Comparison of ENCODE assay signal across 26 cellular contexts in the genomic region with DNA sequence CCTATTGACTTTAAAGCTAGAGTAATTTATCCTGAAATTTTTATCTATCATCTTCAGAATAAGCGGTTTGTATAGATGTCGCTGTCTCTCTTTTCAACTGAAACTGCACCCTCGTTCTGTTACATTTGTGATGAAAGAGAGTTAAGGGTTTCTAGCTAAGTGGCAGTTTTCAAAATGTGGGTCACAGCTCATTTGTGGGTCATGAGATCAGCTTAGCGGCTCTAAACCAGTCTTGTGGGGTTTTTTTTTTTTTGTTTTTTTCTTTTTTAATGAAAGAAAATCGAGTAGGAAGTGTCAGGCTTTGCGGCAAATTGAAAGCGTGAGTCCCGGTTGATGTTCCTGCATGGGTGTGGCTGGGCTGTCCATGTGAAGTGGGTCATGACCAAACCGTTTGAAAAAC. TPM values are rescaled to one million over a fixed set of nuclear protein-coding genes. Genes with fewer than 3 reads are reported as not detected.
"Had no signal": no experiment of that assay in that cellular context is flagged by ENCODE, and none has a peak within 500 bp of the region (broad histone marks: within the 10 kb centered on the region; RNA-seq: fewer than 3 reads in every experiment).

No MANE protein-coding gene starts in this region.

- H3K36me3 ChIP-seq: brain microvascular endothelial cell, cardiac muscle cell, SJSA1 had no signal

- H3K4me1 Mint-ChIP-seq: activated CD4-positive, alpha-beta T cell treated with anti-CD3 and anti-CD28 coated beads, Interleukin-2, amount 10 ng/mL, durations not matched to agents 7 days and 5 days; activated naive CD8-positive, alpha-beta T cell treated with anti-CD3 and anti-CD28 coated beads for 36 hours; WTC11 had no signal

- H3K9me3 Mint-ChIP-seq: activated CD4-positive, alpha-beta memory T cell treated with anti-CD3 and anti-CD28 coated beads for 36 hours; activated CD4-positive, alpha-beta T cell treated with anti-CD3 and anti-CD28 coated beads, Interleukin-2, amount 10 ng/mL, durations not matched to agents 7 days and 5 days; activated naive CD4-positive, alpha-beta T cell treated with anti-CD3 and anti-CD28 coated beads for 36 hours; activated naive CD8-positive, alpha-beta T cell treated with anti-CD3 and anti-CD28 coated beads for 36 hours; activated T-cell treated with anti-CD3 and anti-CD28 coated beads, Interleukin-2, amount 50 U/mL, for 4 hours had no signal

- H3K4me3 Mint-ChIP-seq: activated CD4-positive, alpha-beta memory T cell treated with anti-CD3 and anti-CD28 coated beads for 36 hours; activated CD4-positive, alpha-beta T cell treated with anti-CD3 and anti-CD28 coated beads, Interleukin-2, amount 10 ng/mL, durations not matched to agents 7 days and 5 days; activated naive CD4-positive, alpha-beta T cell treated with anti-CD3 and anti-CD28 coated beads for 36 hours; activated naive CD8-positive, alpha-beta T cell treated with anti-CD3 and anti-CD28 coated beads for 36 hours; activated T-cell treated with anti-CD3 and anti-CD28 coated beads, Interleukin-2, amount 50 U/mL, for 4 hours; WTC11 had no signal

- H3K27me3 ChIP-seq: brain microvascular endothelial cell, cardiac muscle cell had no signal

- H3K9me3 ChIP-seq: SJSA1 had no signal

- H3K9ac ChIP-seq: KMS-11 had no signal

- H3K36me3 Mint-ChIP-seq: activated CD4-positive, alpha-beta memory T cell treated with anti-CD3 and anti-CD28 coated beads for 36 hours; activated naive CD8-positive, alpha-beta T cell treated with anti-CD3 and anti-CD28 coated beads for 36 hours; WTC11 had no signal

- H3K27ac ChIP-seq: brain microvascular endothelial cell, cardiac muscle cell, KMS-11, SJSA1 had no signal

- H3K4me1 ChIP-seq: SJSA1 had no signal

- H3K27ac Mint-ChIP-seq: activated CD4-positive, alpha-beta memory T cell treated with anti-CD3 and anti-CD28 coated beads for 36 hours; activated CD4-positive, alpha-beta T cell treated with anti-CD3 and anti-CD28 coated beads, Interleukin-2, amount 10 ng/mL, durations not matched to agents 7 days and 5 days; activated naive CD4-positive, alpha-beta T cell treated with anti-CD3 and anti-CD28 coated beads for 36 hours; activated naive CD8-positive, alpha-beta T cell treated with anti-CD3 and anti-CD28 coated beads for 36 hours; WTC11 had no signal

- DNase-seq: activated CD4-positive, alpha-beta memory T cell treated with anti-CD3 and anti-CD28 coated beads for 36 hours; activated CD4-positive, alpha-beta T cell treated with anti-CD3 and anti-CD28 coated beads, Interleukin-2, amount 10 ng/mL, durations not matched to agents 7 days and 5 days; activated CD4-positive, CD25-positive, alpha-beta regulatory T cell treated with anti-CD3 and anti-CD28 coated beads, Interleukin-2, amount 50 U/mL, for 72 hours; activated CD8-positive, alpha-beta memory T cell treated with anti-CD3 and anti-CD28 coated beads for 24 hours; activated gamma-delta T cell; activated naive CD4-positive, alpha-beta T cell treated with anti-CD3 and anti-CD28 coated beads for 36 hours; activated naive CD8-positive, alpha-beta T cell treated with anti-CD3 and anti-CD28 coated beads for 36 hours; activated T-cell treated with anti-CD3 and anti-CD28 coated beads, Interleukin-2, amount 50 U/mL, for 4 hours; brain microvascular endothelial cell; cerebellar nuclear complex; NCI-H1092; NCI-H1417; NCI-H1694 treated with DMSO at 0.1 percent for 48 hours; NCI-H2029 treated with DMSO at 0.1 percent for 48 hours; NCI-H2171; NCI-H226; NCI-H526; NK-92 treated with Interleukin-12 subunit alpha and Interleukin-12 subunit beta, amount 100 ng/mL, for 24 hours; SHP77; SW 1271 had no signal

- H3K4me2 ChIP-seq: KMS-11 had no signal

- H3K4me3 ChIP-seq: cardiac muscle cell, SJSA1 had no signal

- ATAC-seq: WTC11 had no signal

RNA-seq across cellular contexts. Expression of a gene that starts 31.2 kb away (rescaled TPM):
- total RNA-seq: activated CD4-positive, alpha-beta memory T cell treated with anti-CD3 and anti-CD28 coated beads for 36 hours; activated CD4-positive, alpha-beta T cell treated with anti-CD3 and anti-CD28 coated beads, Interleukin-2, amount 10 ng/mL, durations not matched to agents 7 days and 5 days; activated naive CD4-positive, alpha-beta T cell treated with anti-CD3 and anti-CD28 coated beads for 36 hours; activated naive CD8-positive, alpha-beta T cell treated with anti-CD3 and anti-CD28 coated beads for 36 hours; activated T-cell treated with anti-CD3 and anti-CD28 coated beads, Interleukin-2, amount 50 U/mL, for 4 hours; MCF 10A; T-helper 1 cell treated with Interleukin-12 subunit alpha and Interleukin-12 subunit beta and Interleukin-4 antibody, amounts not matched to agents 30 ng/mL and 1 ng/mL, for 36 hours had no signal
